Comparison of ENCODE assay signal across 2 cellular contexts in genomic region chr9:137161558-137162483, GRCh38.
TF ChIP-seq lines count a peak whose summit lies in the region.

No MANE protein-coding gene starts in this region.

TF ChIP-seq in HEK293, 187 proteins besides CTCF, POLR2A, EP300 and RAD21:
- TF ChIP-seq ZNF629 (tag by site-specific recombination; IDR thresholded peaks at IDR 0.05) (no peak), ZNF513 (tag by site-specific recombination; IDR thresholded peaks at IDR 0.05) (no peak), KLF8 (tag by site-specific recombination; IDR thresholded peaks at IDR 0.05) (peak; percentile 65; the same call in 1 of the 2 replicates), ZFP69B (tag by site-specific recombination; IDR thresholded peaks at IDR 0.05) (0 out of 2 replicates have a peak, but pooled peaks have one; percentile 21), ZNF311 (tag by site-specific recombination; IDR thresholded peaks at IDR 0.05; ENCODE audit: borderline replicate concordance) (no peak), ZNF692 (tag by site-specific recombination; IDR thresholded peaks at IDR 0.05) (0 out of 2 replicates have a peak, but pooled peaks have one; percentile 25), KLF1 (tag by site-specific recombination; IDR thresholded peaks at IDR 0.05) (peak; percentile 68)
TF ChIP-seq in HEK293: peak in this region for 4.

TF ChIP-seq in WTC11, 78 proteins besides CTCF, POLR2A, EP300 and RAD21:
- TF ChIP-seq ELF4 (CRISPR knock-in tag; IDR thresholded peaks at IDR 0.05; ENCODE audit: low read depth) (no peak), NFATC4 (CRISPR knock-in tag; IDR thresholded peaks at IDR 0.05) (no peak), CREM (CRISPR knock-in tag; IDR thresholded peaks at IDR 0.05) (no peak), SMAD3 (CRISPR knock-in tag; IDR thresholded peaks at IDR 0.05; ENCODE audit: borderline replicate concordance) (no peak), SMAD4 (CRISPR knock-in tag; IDR thresholded peaks at IDR 0.05) (no peak), TP53 (CRISPR knock-in tag; IDR thresholded peaks at IDR 0.05) (no peak), MYBL2 (CRISPR knock-in tag; IDR thresholded peaks at IDR 0.05) (no peak), NR1H2 (CRISPR knock-in tag; IDR thresholded peaks at IDR 0.05) (no peak), ZNF396 (CRISPR knock-in tag; IDR thresholded peaks at IDR 0.05; ENCODE audit: borderline replicate concordance) (no peak), ZBTB21 (CRISPR knock-in tag; IDR thresholded peaks at IDR 0.05; ENCODE audit: borderline replicate concordance) (no peak), ATF6 (CRISPR knock-in tag; IDR thresholded peaks at IDR 0.05) (no peak), AFF4 (CRISPR knock-in tag; IDR thresholded peaks at IDR 0.05; ENCODE audit: borderline replicate concordance) (no peak), RELA (CRISPR knock-in tag; IDR thresholded peaks at IDR 0.05; ENCODE audit: borderline replicate concordance) (no peak), ZNF281 (CRISPR knock-in tag; IDR thresholded peaks at IDR 0.05) (no peak), MLX (CRISPR knock-in tag; IDR thresholded peaks at IDR 0.05) (no peak)
